ENCODE assay signal across 8 cellular contexts in genomic region chr6:91476000-91476399, GRCh38.
DNase-seq lines count a peak whose midpoint lies in the region; ATAC-seq lines count a peak whose summit lies in the region.

No MANE protein-coding gene starts in this region.

- H3K4me3 Mint-ChIP-seq in T-helper 17 cell = no peak overlapping the region

- ATAC-seq in GM18508 (IDR thresholded peaks at IDR 0.05; ENCODE audit: insufficient read depth, unreplicated experiment) (peak; percentile 90), HG02623 (IDR thresholded peaks at IDR 0.05; ENCODE audit: unreplicated experiment) (peak; percentile 65), T-helper 17 cell (no peak)

- no peaks in the 10 kb centered on the region for H3K27me3 Mint-ChIP-seq in T-helper 17 cell

- H3K9me3 ChIP-seq in T-helper 17 cell (ENCODE audit: control insufficient read depth, low read length, poor library complexity, severe bottlenecking) = no peaks in the 10 kb centered on the region

- no peak overlapping the region for H3K27ac Mint-ChIP-seq in T-helper 17 cell

- DNase-seq in NCI-H446 (lab: John Stamatoyannopoulos, UW) (peak; percentile 66 to 85), fibroblast of the conjunctiva (ENCODE audit: low read depth) (peak; percentile 62), T-helper 17 cell (no peak), CD1c-positive myeloid dendritic cell (ENCODE audit: extremely low spot score) (no peak), HuH-7 (ENCODE audit: low spot score) (no peak)
- DNase-seq in activated CD4-positive, CD25-positive, alpha-beta regulatory T cell (lab: John Stamatoyannopoulos, UW) = no peak

- H3K4me1 Mint-ChIP-seq in T-helper 17 cell = no peaks in the 10 kb centered on the region

- no peaks in the 10 kb centered on the region for H3K36me3 Mint-ChIP-seq in T-helper 17 cell (ENCODE audit: low read depth)

Comparison
In these comparisons a context has a peak if more than half of its experiments do, and no peak if none do; other contexts are left out.
1. DNase-seq: peak in NCI-H446 (2 of 2) and fibroblast of the conjunctiva (single experiment); none in T-helper 17 cell (0 of 3), CD1c-positive myeloid dendritic cell (single experiment), HuH-7 (single experiment) and activated CD4-positive, CD25-positive, alpha-beta regulatory T cell (0 of 4).